ENCODE assay signal across 9 cellular contexts in genomic region chr9:8448226-8448625, GRCh38.
"Had no signal": no experiment of that assay in that cellular context is flagged by ENCODE, and none has a peak within 500 bp of the region (broad histone marks: within the 10 kb centered on the region; RNA-seq: fewer than 3 reads in every experiment).

No MANE protein-coding gene starts in this region.

- H3K4me3 ChIP-seq: GM23248 had no signal

- H3K27ac ChIP-seq: GM23248, HL-60, KMS-11 had no signal

- DNase-seq: GM23248, GOT3, H9, HCEC 1CT, Karpas-422, KBM-7 had no signal

- H2AFZ ChIP-seq: GM23248 had no signal

- H3K9ac ChIP-seq: GM23248, KMS-11 had no signal

- FAIRE-seq: H54 had no signal

- H3K4me2 ChIP-seq: KMS-11 had no signal
